In genomic region chr6:112044196-112044595, GRCh38 we compare ENCODE assay signal across 11 cellular contexts. TPM values are rescaled to one million over a fixed set of nuclear protein-coding genes. Genes with fewer than 3 reads are reported as not detected.
DNase-seq lines count a peak whose midpoint lies in the region; ATAC-seq, FAIRE-seq and TF ChIP-seq lines count a peak whose summit lies in the region.
"Had no signal": no experiment of that assay in that cellular context is flagged by ENCODE, and none has a peak within 500 bp of the region (broad histone marks: within the 10 kb centered on the region; RNA-seq: fewer than 3 reads in every experiment).

No MANE protein-coding gene starts in this region.

- H3K4me1 ChIP-seq in vagina: peaks cover 6% of the 10 kb centered on the region
- peaks cover 6% of the 10 kb centered on the region; the same call in 1 of the 2 replicates for H3K4me1 ChIP-seq in HepG2 (ENCODE audit: insufficient read depth, low read length)

- H3K4me2 ChIP-seq in HepG2 (ENCODE audit: low read depth, low read length): no peak overlapping the region

- no peak overlapping the region for H2AFZ ChIP-seq in HepG2 (ENCODE audit: low read length)

- DNase-seq in activated naive CD4-positive, alpha-beta T cell treated with anti-CD3 and anti-CD28 coated beads, Interleukin-2, amount 10 ng/mL, durations not matched to agents 7 days and 5 days: no peak
- no peak for DNase-seq in activated naive CD4-positive, alpha-beta T cell treated with anti-CD3 and anti-CD28 coated beads, Interleukin-2, amount 50 U/mL, for 16 hours
- DNase-seq in activated B cell treated with CpG ODN at 0.5 μM for 24 hours: no peak
- DNase-seq in mesothelial cell of epicardium (ENCODE audit: low spot score in 2 of 2, unreplicated experiment in 2 of 2): no peak
- no peak for DNase-seq in vagina (ENCODE audit: extremely low spot score in 2 of 2)
- no peak for DNase-seq in foreskin fibroblast
- no peak for DNase-seq in HepG2 (ENCODE audit: low spot score)
- no peak for DNase-seq in WERI-Rb-1

- intact Hi-C loops in activated B cell treated with CpG ODN at 0.5 μM for 24 hours (cut with micrococcal nuclease) (loop anchor here (5.0 to 10.0 kb wide), 2 partner anchors 679 to 1362 kb away; no protein-coding TSS in a partner anchor), vagina (cut with DNase I) (loop anchor here (5.0 kb wide), 1 partner anchor 337 kb away; no protein-coding TSS in a partner anchor), HepG2 (cut with micrococcal nuclease; ENCODE audit: unreplicated experiment) (no loop called here)

- no peaks in the 10 kb centered on the region for H3K36me3 Mint-ChIP-seq in activated naive CD4-positive, alpha-beta T cell treated with anti-CD3 and anti-CD28 coated beads, Interleukin-2, amount 10 ng/mL, durations not matched to agents 7 days and 5 days
- H3K36me3 Mint-ChIP-seq in activated B cell treated with CpG ODN at 0.5 μM for 24 hours (ENCODE audit: low read depth) (peaks cover 5% of the 10 kb centered on the region), mesothelial cell of epicardium (no peaks in the 10 kb centered on the region)

- no peak overlapping the region for H3K27ac Mint-ChIP-seq in activated naive CD4-positive, alpha-beta T cell treated with anti-CD3 and anti-CD28 coated beads, Interleukin-2, amount 10 ng/mL, durations not matched to agents 7 days and 5 days
- H3K27ac Mint-ChIP-seq in activated B cell treated with CpG ODN at 0.5 μM for 24 hours (no peak overlapping the region), mesothelial cell of epicardium (peak overlapping the region; percentile 37)

- no peak for TF ChIP-seq CTCF in activated B cell treated with CpG ODN at 0.5 μM for 24 hours (IDR thresholded peaks at IDR 0.05)
- TF ChIP-seq CTCF in mesothelial cell of epicardium (IDR thresholded peaks at IDR 0.05; ENCODE audit: unreplicated experiment): no peak
- TF ChIP-seq CTCF in vagina (IDR thresholded peaks at IDR 0.05): no peak
- no peak for TF ChIP-seq CTCF in foreskin fibroblast (IDR thresholded peaks at IDR 0.05; ENCODE audit: low read depth, low read length)
- no peak for TF ChIP-seq CTCF in HepG2 (CRISPR knock-in tag; IDR thresholded peaks at IDR 0.05)
- TF ChIP-seq CTCF in WERI-Rb-1 (IDR thresholded peaks at IDR 0.05; ENCODE audit: low read depth, low read length): no peak

- H3K27me3 ChIP-seq in vagina: no peaks in the 10 kb centered on the region
- H3K27me3 ChIP-seq in HepG2 (ENCODE audit: control insufficient read depth in 1 of 2, insufficient read depth in 2 of 2, low read length in 2 of 2): no peaks in the 10 kb centered on the region; a peak in 1 of 5 replicates
- H3K27me3 ChIP-seq in WERI-Rb-1 (ENCODE audit: insufficient read depth, low read depth, severe bottlenecking): no peaks in the 10 kb centered on the region
- H3K27me3 ChIP-seq: upper lobe of left lung had no signal

- POLR2A ChIA-PET in activated B cell treated with CpG ODN at 0.5 μM for 24 hours (lab: Charles Lee) (interaction anchor here (0.9 to 1.4 kb wide), 2 partner anchors 42 to 43 kb away, joined by 3 to 7 read pairs; partner anchors contain the start of genes FAM229B and TUBE1), HepG2 (lab: Yijun Ruan, JAX) (no interaction called here)

- H3K27ac ChIP-seq in vagina (peak overlapping the region; percentile 88), HepG2 (ENCODE audit: extremely low read length, insufficient read depth, low read length) (no peak overlapping the region), WERI-Rb-1 (no peak overlapping the region)

- BruUV-seq in HepG2 (replicated peaks; lab: Mats Ljungman, UMichigan): no TSS peak

- no peak for TF ChIP-seq EP300 in HepG2 (IDR thresholded peaks at IDR 0.05; ENCODE audit: low read depth in 2 of 2, low read length in 2 of 2)
- no peak for TF ChIP-seq EP300 in HepG2 (CRISPR knock-in tag; IDR thresholded peaks at IDR 0.05; ENCODE audit: borderline replicate concordance)

- H3K4me3 Mint-ChIP-seq in activated naive CD4-positive, alpha-beta T cell treated with anti-CD3 and anti-CD28 coated beads, Interleukin-2, amount 10 ng/mL, durations not matched to agents 7 days and 5 days: peak overlapping the region; percentile 91
- H3K4me3 Mint-ChIP-seq in activated B cell treated with CpG ODN at 0.5 μM for 24 hours: peak overlapping the region; percentile 91
- H3K4me3 Mint-ChIP-seq in mesothelial cell of epicardium: no peak overlapping the region

- H3K9ac ChIP-seq in HepG2 (ENCODE audit: insufficient read depth, low read depth, low read length): no peak overlapping the region

- CTCF ChIA-PET in activated naive CD4-positive, alpha-beta T cell treated with anti-CD3 and anti-CD28 coated beads, Interleukin-2, amount 10 ng/mL, durations not matched to agents 7 days and 5 days (lab: Charles Lee): interaction anchor here (0.7 to 9.7 kb wide), 14 partner anchors 16 to 785 kb away, joined by 3 to 147 read pairs (median 6); partner anchors contain the start of genes FAM229B and TUBE1
- CTCF ChIA-PET in activated B cell treated with CpG ODN at 0.5 μM for 24 hours (lab: Charles Lee): interaction anchor here (0.8 to 6.5 kb wide), 2 partner anchors 335 to 785 kb away, joined by 3 to 85 read pairs; a partner anchor contains a TSS
- CTCF ChIA-PET in HepG2 (lab: Yijun Ruan, JAX; ENCODE audit: low intra/inter-chr PET ratio, low total read pairs): interaction anchor here (1.3 to 2.8 kb wide), 3 partner anchors 34 to 334 kb away, joined by 6 to 35 read pairs (median 12); no protein-coding TSS in a partner anchor

- H3K9me3 Mint-ChIP-seq in activated naive CD4-positive, alpha-beta T cell treated with anti-CD3 and anti-CD28 coated beads, Interleukin-2, amount 10 ng/mL, durations not matched to agents 7 days and 5 days: no peaks in the 10 kb centered on the region
- no peaks in the 10 kb centered on the region for H3K9me3 Mint-ChIP-seq in activated B cell treated with CpG ODN at 0.5 μM for 24 hours
- H3K9me3 Mint-ChIP-seq in mesothelial cell of epicardium: no peaks in the 10 kb centered on the region

- ATAC-seq in activated B cell treated with CpG ODN at 0.5 μM for 24 hours (ENCODE audit: low read depth): no peak
- no peak for ATAC-seq in HepG2

- TF ChIP-seq RAD21 in HepG2 (CRISPR knock-in tag; IDR thresholded peaks at IDR 0.05): no peak

- no peaks in the 10 kb centered on the region for H3K79me2 ChIP-seq in HepG2 (ENCODE audit: insufficient read depth, low read length)

- H3K36me3 ChIP-seq in vagina (no peaks in the 10 kb centered on the region), HepG2 (replicated peaks in 1 of 2; ENCODE audit: control insufficient read depth in 1 of 2, insufficient read depth in 2 of 2, low read length in 2 of 2) (no peaks in the 10 kb centered on the region), WERI-Rb-1 (no peaks in the 10 kb centered on the region)
- H3K36me3 ChIP-seq: upper lobe of left lung had no signal

- peaks cover 16% of the 10 kb centered on the region for H3K4me1 Mint-ChIP-seq in activated naive CD4-positive, alpha-beta T cell treated with anti-CD3 and anti-CD28 coated beads, Interleukin-2, amount 10 ng/mL, durations not matched to agents 7 days and 5 days
- peaks cover 9% of the 10 kb centered on the region for H3K4me1 Mint-ChIP-seq in activated B cell treated with CpG ODN at 0.5 μM for 24 hours
- H3K4me1 Mint-ChIP-seq in mesothelial cell of epicardium: peaks cover 22% of the 10 kb centered on the region

- no peaks in the 10 kb centered on the region for H4K20me1 ChIP-seq in HepG2 (ENCODE audit: insufficient read depth, low read length)

- TF ChIP-seq POLR2A in vagina (IDR thresholded peaks at IDR 0.05) (no peak), HepG2 (IDR thresholded peaks at IDR 0.05; ENCODE audit: insufficient read depth in 1 of 2, low read depth in 2 of 2, low read length in 2 of 2) (no peak)

- no peaks in the 10 kb centered on the region for H3K9me3 ChIP-seq in vagina
- H3K9me3 ChIP-seq in HepG2 (ENCODE audit: low read length): no peaks in the 10 kb centered on the region
- no peaks in the 10 kb centered on the region for H3K9me3 ChIP-seq in WERI-Rb-1 (ENCODE audit: severe bottlenecking)
- H3K9me3 ChIP-seq: upper lobe of left lung had no signal

- H3K27me3 Mint-ChIP-seq in activated naive CD4-positive, alpha-beta T cell treated with anti-CD3 and anti-CD28 coated beads, Interleukin-2, amount 10 ng/mL, durations not matched to agents 7 days and 5 days: peaks cover 4% of the 10 kb centered on the region
- H3K27me3 Mint-ChIP-seq in activated B cell treated with CpG ODN at 0.5 μM for 24 hours (no peaks in the 10 kb centered on the region), mesothelial cell of epicardium (ENCODE audit: low read depth) (no peaks in the 10 kb centered on the region)

- 11% methylated on average over 8 of the region's 8 CpGs for WGBS in HepG2 (ENCODE audit: low lambda C conversion rate)

- in situ Hi-C loops in HepG2 (cut with HindIII; ENCODE audit: extremely low pct_ligation_motif_present, low pct_unique_long_range_greater_than_20kb): no loop called here

- FAIRE-seq in HepG2 (lab: Jason Lieb, UNC): no peak

- H3K4me3 ChIP-seq in vagina (no peak overlapping the region), foreskin fibroblast (ENCODE audit: low read depth in 1 of 2, low read length in 2 of 2) (no peak overlapping the region), HepG2 (replicated peaks in 1 of 3; ENCODE audit: insufficient read depth in 1 of 3, low read depth in 2 of 3, low read length in 3 of 3) (no peak overlapping the region), WERI-Rb-1 (ENCODE audit: low read depth, low read length) (no peak overlapping the region)

RNA-seq across cellular contexts. Expression of gene CCN6, which starts 9.7 kb away (rescaled TPM):
- total RNA-seq in activated B cell treated with CpG ODN at 0.5 μM for 24 hours: not detected in 2 replicates
- not detected in 3 replicates for total RNA-seq in mesothelial cell of epicardium
- total RNA-seq in vagina: not detected
- total RNA-seq in HepG2 (2016; rRNA removed; fragmentation: Illumina TruSeq; extraction: Trizol): not detected in 2 replicates
- not detected in 2 replicates for total RNA-seq in HepG2 (2016; cell fraction: cytosol; rRNA removed; fragmentation: Illumina TruSeq; extraction: Trizol; ENCODE audit: low read depth)
- total RNA-seq in HepG2 (2016; cell fraction: insoluble cytoplasmic fraction; rRNA removed; fragmentation: Illumina TruSeq; extraction: Trizol): not detected in 2 replicates
- total RNA-seq in HepG2 (2016; cell fraction: membrane; rRNA removed; fragmentation: Illumina TruSeq; extraction: Trizol): not detected in 2 replicates
- total RNA-seq in HepG2 (2016; cell fraction: nucleus; rRNA removed; fragmentation: Illumina TruSeq; extraction: Trizol): not detected in 2 replicates
- polyA plus RNA-seq in HepG2 (2011; rRNA removed): 0.10 TPM in 1 of 2 replicates, not detected in the other
- 0.10 and 0.21 TPM in 2 replicates for polyA plus RNA-seq in HepG2 (2011; cell fraction: cytosol; rRNA removed)
- 0.17 TPM in 1 of 2 replicates, not detected in the other for polyA plus RNA-seq in HepG2 (2011; cell fraction: nucleus; rRNA removed)
- 0.11 and 0.17 TPM in 2 replicates for polyA plus RNA-seq in HepG2 (2012)
- not detected in 2 replicates for polyA plus RNA-seq in HepG2 (2016; cell fraction: cytosol; fragmentation: Illumina TruSeq; extraction: Trizol; ENCODE audit: low read depth)
- polyA plus RNA-seq in HepG2 (2016; cell fraction: insoluble cytoplasmic fraction; fragmentation: Illumina TruSeq; extraction: Trizol; ENCODE audit: low read depth): not detected in 2 replicates
- not detected in 2 replicates for polyA plus RNA-seq in HepG2 (2016; cell fraction: membrane; fragmentation: Illumina TruSeq; extraction: Trizol; ENCODE audit: low read depth)
- polyA plus RNA-seq in HepG2 (2016; cell fraction: nucleus; fragmentation: Illumina TruSeq; extraction: Trizol; ENCODE audit: insufficient read depth, low read depth): not detected in 2 replicates
- not detected in 2 replicates for polyA minus RNA-seq in HepG2 (2011; rRNA and poly(A)+ RNA removed; ENCODE audit: low replicate concordance)
- polyA minus RNA-seq in HepG2 (2011; cell fraction: cytosol; rRNA and poly(A)+ RNA removed): not detected in 2 replicates
- not detected in 2 replicates for polyA minus RNA-seq in HepG2 (2011; cell fraction: nucleus; rRNA and poly(A)+ RNA removed)
- total RNA-seq: Calu3, dermis blood vessel endothelial cell, upper lobe of left lung had no signal

RNA-seq across cellular contexts. Expression of gene TUBE1, which starts 43.1 kb away (rescaled TPM):
- 24.1 and 28.0 TPM in 2 replicates for total RNA-seq in activated B cell treated with CpG ODN at 0.5 μM for 24 hours
- 19.0 to 20.7 TPM (median 19.6 TPM) in 3 replicates for total RNA-seq in mesothelial cell of epicardium
- 38.8 TPM for total RNA-seq in vagina
- total RNA-seq in HepG2 (2016; rRNA removed; fragmentation: Illumina TruSeq; extraction: Trizol): 20.8 and 22.6 TPM in 2 replicates
- 7.3 and 7.4 TPM in 2 replicates for total RNA-seq in HepG2 (2016; cell fraction: cytosol; rRNA removed; fragmentation: Illumina TruSeq; extraction: Trizol; ENCODE audit: low read depth)
- total RNA-seq in HepG2 (2016; cell fraction: insoluble cytoplasmic fraction; rRNA removed; fragmentation: Illumina TruSeq; extraction: Trizol): 22.6 and 24.2 TPM in 2 replicates
- total RNA-seq in HepG2 (2016; cell fraction: membrane; rRNA removed; fragmentation: Illumina TruSeq; extraction: Trizol): 13.3 and 14.4 TPM in 2 replicates
- 35.6 and 36.6 TPM in 2 replicates for total RNA-seq in HepG2 (2016; cell fraction: nucleus; rRNA removed; fragmentation: Illumina TruSeq; extraction: Trizol)
- 17.1 and 17.3 TPM in 2 replicates for polyA plus RNA-seq in HepG2 (2011; rRNA removed)
- polyA plus RNA-seq in HepG2 (2011; cell fraction: cytosol; rRNA removed): 5.0 and 6.6 TPM in 2 replicates
- 22.2 and 28.1 TPM in 2 replicates for polyA plus RNA-seq in HepG2 (2011; cell fraction: nucleus; rRNA removed)
- polyA plus RNA-seq in HepG2 (2012): 11.8 and 13.5 TPM in 2 replicates
- polyA plus RNA-seq in HepG2 (2016; cell fraction: cytosol; fragmentation: Illumina TruSeq; extraction: Trizol; ENCODE audit: low read depth): 3.4 and 5.1 TPM in 2 replicates
- 16.1 and 19.1 TPM in 2 replicates for polyA plus RNA-seq in HepG2 (2016; cell fraction: insoluble cytoplasmic fraction; fragmentation: Illumina TruSeq; extraction: Trizol; ENCODE audit: low read depth)
- 5.3 and 8.3 TPM in 2 replicates for polyA plus RNA-seq in HepG2 (2016; cell fraction: membrane; fragmentation: Illumina TruSeq; extraction: Trizol; ENCODE audit: low read depth)
- 48.4 and 49.1 TPM in 2 replicates for polyA plus RNA-seq in HepG2 (2016; cell fraction: nucleus; fragmentation: Illumina TruSeq; extraction: Trizol; ENCODE audit: insufficient read depth, low read depth)
- 5.7 and 6.5 TPM in 2 replicates for polyA minus RNA-seq in HepG2 (2011; rRNA and poly(A)+ RNA removed; ENCODE audit: low replicate concordance)
- polyA minus RNA-seq in HepG2 (2011; cell fraction: cytosol; rRNA and poly(A)+ RNA removed): 4.7 and 5.2 TPM in 2 replicates
- 59.6 and 64.6 TPM in 2 replicates for polyA minus RNA-seq in HepG2 (2011; cell fraction: nucleus; rRNA and poly(A)+ RNA removed)

RNA-seq across cellular contexts. Expression of gene FAM229B, which starts 43.2 kb away (rescaled TPM):
- total RNA-seq in activated B cell treated with CpG ODN at 0.5 μM for 24 hours: 2.0 and 2.6 TPM in 2 replicates
- 21.7 to 23.6 TPM (median 22.7 TPM) in 3 replicates for total RNA-seq in mesothelial cell of epicardium
- 11.0 TPM for total RNA-seq in vagina
- total RNA-seq in HepG2 (2016; rRNA removed; fragmentation: Illumina TruSeq; extraction: Trizol): 19.5 and 23.7 TPM in 2 replicates
- 15.4 and 22.2 TPM in 2 replicates for total RNA-seq in HepG2 (2016; cell fraction: cytosol; rRNA removed; fragmentation: Illumina TruSeq; extraction: Trizol; ENCODE audit: low read depth)
- total RNA-seq in HepG2 (2016; cell fraction: insoluble cytoplasmic fraction; rRNA removed; fragmentation: Illumina TruSeq; extraction: Trizol): 15.5 and 25.0 TPM in 2 replicates
- 19.0 and 23.1 TPM in 2 replicates for total RNA-seq in HepG2 (2016; cell fraction: membrane; rRNA removed; fragmentation: Illumina TruSeq; extraction: Trizol)
- 6.9 and 8.1 TPM in 2 replicates for total RNA-seq in HepG2 (2016; cell fraction: nucleus; rRNA removed; fragmentation: Illumina TruSeq; extraction: Trizol)
- 8.8 and 11.3 TPM in 2 replicates for polyA plus RNA-seq in HepG2 (2011; rRNA removed)
- polyA plus RNA-seq in HepG2 (2011; cell fraction: cytosol; rRNA removed): 4.6 and 5.4 TPM in 2 replicates
- 1.2 and 3.0 TPM in 2 replicates for polyA plus RNA-seq in HepG2 (2011; cell fraction: nucleus; rRNA removed)
- 6.8 and 9.1 TPM in 2 replicates for polyA plus RNA-seq in HepG2 (2012)
- 13.1 and 23.5 TPM in 2 replicates for polyA plus RNA-seq in HepG2 (2016; cell fraction: cytosol; fragmentation: Illumina TruSeq; extraction: Trizol; ENCODE audit: low read depth)
- 18.0 and 19.3 TPM in 2 replicates for polyA plus RNA-seq in HepG2 (2016; cell fraction: insoluble cytoplasmic fraction; fragmentation: Illumina TruSeq; extraction: Trizol; ENCODE audit: low read depth)
- polyA plus RNA-seq in HepG2 (2016; cell fraction: membrane; fragmentation: Illumina TruSeq; extraction: Trizol; ENCODE audit: low read depth): 10.6 and 16.7 TPM in 2 replicates
- polyA plus RNA-seq in HepG2 (2016; cell fraction: nucleus; fragmentation: Illumina TruSeq; extraction: Trizol; ENCODE audit: insufficient read depth, low read depth): 8.0 and 9.9 TPM in 2 replicates
- polyA minus RNA-seq in HepG2 (2011; rRNA and poly(A)+ RNA removed; ENCODE audit: low replicate concordance): 0.58 and 1.4 TPM in 2 replicates
- 1.2 and 1.5 TPM in 2 replicates for polyA minus RNA-seq in HepG2 (2011; cell fraction: cytosol; rRNA and poly(A)+ RNA removed)
- polyA minus RNA-seq in HepG2 (2011; cell fraction: nucleus; rRNA and poly(A)+ RNA removed): 1.5 and 2.0 TPM in 2 replicates
